Comparison of ENCODE assay signal across 31 cellular contexts in the genomic region with DNA sequence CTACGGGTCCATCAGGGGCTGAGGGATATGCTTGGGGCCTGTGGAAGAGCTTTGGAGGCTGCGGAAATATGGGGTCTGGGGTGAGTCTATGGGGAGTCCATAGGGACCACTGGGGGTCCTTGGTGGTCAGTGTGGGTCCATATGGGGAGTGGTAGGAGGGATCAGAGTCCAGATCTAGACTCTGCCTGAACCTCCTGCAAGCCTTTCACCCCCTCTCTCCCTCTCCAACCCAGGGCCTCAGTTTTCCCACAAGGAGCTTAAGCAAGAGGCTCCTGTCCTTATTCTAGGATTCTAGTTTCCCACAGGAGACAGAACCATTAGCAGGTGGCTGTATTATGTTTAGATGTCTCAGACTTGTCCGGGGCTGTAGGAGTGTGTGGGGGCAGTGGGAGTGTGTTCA.
"Had no signal": no experiment of that assay in that cellular context is flagged by ENCODE, and none has a peak within 500 bp of the region (broad histone marks: within the 10 kb centered on the region; RNA-seq: fewer than 3 reads in every experiment).

No MANE protein-coding gene starts in this region.

- DNase-seq: activated CD4-positive, alpha-beta memory T cell treated with anti-CD3 and anti-CD28 coated beads, Interleukin-2, amount 10 ng/mL, durations not matched to agents 7 days and 5 days; activated CD4-positive, alpha-beta T cell treated with anti-CD3 and anti-CD28 coated beads for 36 hours; activated CD4-positive, alpha-beta T cell treated with anti-CD3 and anti-CD28 coated beads, Interleukin-2, amount 10 ng/mL, durations not matched to agents 24 days and 14 days; activated CD4-positive, CD25-positive, alpha-beta regulatory T cell; activated CD4-positive, CD25-positive, alpha-beta regulatory T cell treated with anti-CD3 and anti-CD28 coated beads, Interleukin-2, amount 50 U/mL, for 72 hours; activated CD8-positive, alpha-beta memory T cell treated with anti-CD3 and anti-CD28 coated beads, Interleukin-2, amount 50 U/mL, for 48 hours; activated gamma-delta T cell; activated naive CD4-positive, alpha-beta T cell; activated naive CD4-positive, alpha-beta T cell treated with anti-CD3 and anti-CD28 coated beads, Interleukin-2, amount 10 ng/mL, durations not matched to agents 7 days and 5 days; activated naive CD8-positive, alpha-beta T cell treated with anti-CD3 and anti-CD28 coated beads, Interleukin-2, amount 10 ng/mL, durations not matched to agents 7 days and 5 days; activated T-cell treated with anti-CD3 and anti-CD28 coated beads for 4 hours; activated T-cell treated with anti-CD3 and anti-CD28 coated beads, Interleukin-2, amount 50 U/mL, for 24 hours; activated T-cell treated with anti-CD3 and anti-CD28 coated beads, Interleukin-2, amount 50 U/mL, for 72 hours; dorsolateral prefrontal cortex; effector CD4-positive, alpha-beta T cell; effector memory CD8-positive, alpha-beta T cell; erythroblast; esophagus squamous epithelium; foreskin melanocyte; T-helper 1 cell; T-helper 17 cell had no signal

- H3K27ac Mint-ChIP-seq: activated CD4-positive, alpha-beta memory T cell treated with anti-CD3 and anti-CD28 coated beads, Interleukin-2, amount 10 ng/mL, durations not matched to agents 7 days and 5 days; activated CD4-positive, alpha-beta T cell treated with anti-CD3 and anti-CD28 coated beads for 36 hours; activated CD4-positive, alpha-beta T cell treated with anti-CD3 and anti-CD28 coated beads, Interleukin-2, amount 10 ng/mL, durations not matched to agents 24 days and 14 days; activated naive CD4-positive, alpha-beta T cell treated with anti-CD3 and anti-CD28 coated beads, Interleukin-2, amount 10 ng/mL, durations not matched to agents 7 days and 5 days; activated naive CD4-positive, alpha-beta T cell treated with anti-CD3 and anti-CD28 coated beads, Interleukin-2, amount 50 U/mL, for 72 hours; activated naive CD8-positive, alpha-beta T cell treated with anti-CD3 and anti-CD28 coated beads, Interleukin-2, amount 10 ng/mL, durations not matched to agents 7 days and 5 days; activated T-cell treated with anti-CD3 and anti-CD28 coated beads, Interleukin-2, amount 50 U/mL, for 24 hours; activated T-cell treated with anti-CD3 and anti-CD28 coated beads, Interleukin-2, amount 50 U/mL, for 72 hours; brain; dendritic cell treated with granulocyte-macrophage colony-stimulating factor and Interleukin-4, amounts not matched to agents 40 ng/mL and 50 ng/mL, for 4 days; effector memory CD8-positive, alpha-beta T cell; T-helper 17 cell; T-helper 2 cell treated with Interferon-gamma antibody and Interleukin-4, amounts not matched to agents 5 μg/mL and 100 μg/mL, for 36 hours had no signal

- H3K9me3 Mint-ChIP-seq: activated CD4-positive, alpha-beta memory T cell treated with anti-CD3 and anti-CD28 coated beads, Interleukin-2, amount 10 ng/mL, durations not matched to agents 7 days and 5 days; activated CD4-positive, alpha-beta T cell treated with anti-CD3 and anti-CD28 coated beads, Interleukin-2, amount 10 ng/mL, durations not matched to agents 24 days and 14 days; activated naive CD8-positive, alpha-beta T cell treated with anti-CD3 and anti-CD28 coated beads, Interleukin-2, amount 10 ng/mL, durations not matched to agents 7 days and 5 days; activated T-cell treated with anti-CD3 and anti-CD28 coated beads, Interleukin-2, amount 50 U/mL, for 24 hours; central memory CD8-positive, alpha-beta T cell; dendritic cell treated with granulocyte-macrophage colony-stimulating factor and Interleukin-4, amounts not matched to agents 40 ng/mL and 50 ng/mL, for 4 days; effector memory CD8-positive, alpha-beta T cell; T-helper 2 cell treated with Interferon-gamma antibody and Interleukin-4, amounts not matched to agents 5 μg/mL and 100 μg/mL, for 36 hours had no signal

- H3K27me3 ChIP-seq: ascending aorta, esophagus squamous epithelium had no signal

- H3K4me1 ChIP-seq: ascending aorta, breast epithelium, esophagus squamous epithelium, gastroesophageal sphincter had no signal

- H3K27ac ChIP-seq: ascending aorta, breast epithelium, cardiac muscle cell, coronary artery, dorsolateral prefrontal cortex, esophagus squamous epithelium, gastroesophageal sphincter had no signal

- H3K4me3 Mint-ChIP-seq: activated CD4-positive, alpha-beta memory T cell treated with anti-CD3 and anti-CD28 coated beads, Interleukin-2, amount 10 ng/mL, durations not matched to agents 7 days and 5 days; activated CD4-positive, alpha-beta T cell treated with anti-CD3 and anti-CD28 coated beads for 36 hours; activated CD4-positive, alpha-beta T cell treated with anti-CD3 and anti-CD28 coated beads, Interleukin-2, amount 10 ng/mL, durations not matched to agents 24 days and 14 days; activated naive CD4-positive, alpha-beta T cell treated with anti-CD3 and anti-CD28 coated beads, Interleukin-2, amount 10 ng/mL, durations not matched to agents 7 days and 5 days; activated naive CD8-positive, alpha-beta T cell treated with anti-CD3 and anti-CD28 coated beads, Interleukin-2, amount 10 ng/mL, durations not matched to agents 7 days and 5 days; activated T-cell treated with anti-CD3 and anti-CD28 coated beads, Interleukin-2, amount 50 U/mL, for 24 hours; activated T-cell treated with anti-CD3 and anti-CD28 coated beads, Interleukin-2, amount 50 U/mL, for 72 hours; brain; central memory CD8-positive, alpha-beta T cell; dendritic cell treated with granulocyte-macrophage colony-stimulating factor and Interleukin-4, amounts not matched to agents 40 ng/mL and 50 ng/mL, for 4 days; effector memory CD8-positive, alpha-beta T cell; T-helper 17 cell; T-helper 2 cell treated with Interferon-gamma antibody and Interleukin-4, amounts not matched to agents 5 μg/mL and 100 μg/mL, for 36 hours had no signal

- H3K27me3 Mint-ChIP-seq: activated CD4-positive, alpha-beta memory T cell treated with anti-CD3 and anti-CD28 coated beads, Interleukin-2, amount 10 ng/mL, durations not matched to agents 7 days and 5 days; activated CD4-positive, alpha-beta T cell treated with anti-CD3 and anti-CD28 coated beads, Interleukin-2, amount 10 ng/mL, durations not matched to agents 24 days and 14 days; activated naive CD4-positive, alpha-beta T cell treated with anti-CD3 and anti-CD28 coated beads, Interleukin-2, amount 10 ng/mL, durations not matched to agents 7 days and 5 days; activated naive CD8-positive, alpha-beta T cell treated with anti-CD3 and anti-CD28 coated beads, Interleukin-2, amount 10 ng/mL, durations not matched to agents 7 days and 5 days; dendritic cell treated with granulocyte-macrophage colony-stimulating factor and Interleukin-4, amounts not matched to agents 40 ng/mL and 50 ng/mL, for 4 days had no signal

- H3K36me3 Mint-ChIP-seq: activated naive CD4-positive, alpha-beta T cell treated with anti-CD3 and anti-CD28 coated beads, Interleukin-2, amount 10 ng/mL, durations not matched to agents 7 days and 5 days; activated naive CD4-positive, alpha-beta T cell treated with anti-CD3 and anti-CD28 coated beads, Interleukin-2, amount 50 U/mL, for 72 hours; activated naive CD8-positive, alpha-beta T cell treated with anti-CD3 and anti-CD28 coated beads, Interleukin-2, amount 10 ng/mL, durations not matched to agents 7 days and 5 days; brain had no signal

- H3K4me1 Mint-ChIP-seq: activated CD4-positive, alpha-beta memory T cell treated with anti-CD3 and anti-CD28 coated beads, Interleukin-2, amount 10 ng/mL, durations not matched to agents 7 days and 5 days; activated CD4-positive, alpha-beta T cell treated with anti-CD3 and anti-CD28 coated beads for 36 hours; activated CD4-positive, alpha-beta T cell treated with anti-CD3 and anti-CD28 coated beads, Interleukin-2, amount 10 ng/mL, durations not matched to agents 24 days and 14 days; activated naive CD4-positive, alpha-beta T cell treated with anti-CD3 and anti-CD28 coated beads, Interleukin-2, amount 10 ng/mL, durations not matched to agents 7 days and 5 days; activated naive CD8-positive, alpha-beta T cell treated with anti-CD3 and anti-CD28 coated beads, Interleukin-2, amount 10 ng/mL, durations not matched to agents 7 days and 5 days; central memory CD8-positive, alpha-beta T cell; T-helper 17 cell had no signal

- H3K4me3 ChIP-seq: ascending aorta, breast epithelium, cardiac muscle cell, coronary artery, dorsolateral prefrontal cortex, esophagus squamous epithelium, gastroesophageal sphincter had no signal

- H3K9me3 ChIP-seq: ascending aorta, breast epithelium, esophagus squamous epithelium had no signal

- ATAC-seq: activated CD4-positive, alpha-beta T cell treated with anti-CD3 and anti-CD28 coated beads for 36 hours; activated naive CD4-positive, alpha-beta T cell treated with anti-CD3 and anti-CD28 coated beads, Interleukin-2, amount 50 U/mL, for 72 hours; activated T-cell treated with anti-CD3 and anti-CD28 coated beads, Interleukin-2, amount 50 U/mL, for 72 hours; effector memory CD8-positive, alpha-beta T cell; gastroesophageal sphincter; T-helper 17 cell had no signal

- H3K36me3 ChIP-seq: ascending aorta, breast epithelium, cardiac muscle cell, esophagus squamous epithelium, gastroesophageal sphincter had no signal
